In the genomic region with DNA sequence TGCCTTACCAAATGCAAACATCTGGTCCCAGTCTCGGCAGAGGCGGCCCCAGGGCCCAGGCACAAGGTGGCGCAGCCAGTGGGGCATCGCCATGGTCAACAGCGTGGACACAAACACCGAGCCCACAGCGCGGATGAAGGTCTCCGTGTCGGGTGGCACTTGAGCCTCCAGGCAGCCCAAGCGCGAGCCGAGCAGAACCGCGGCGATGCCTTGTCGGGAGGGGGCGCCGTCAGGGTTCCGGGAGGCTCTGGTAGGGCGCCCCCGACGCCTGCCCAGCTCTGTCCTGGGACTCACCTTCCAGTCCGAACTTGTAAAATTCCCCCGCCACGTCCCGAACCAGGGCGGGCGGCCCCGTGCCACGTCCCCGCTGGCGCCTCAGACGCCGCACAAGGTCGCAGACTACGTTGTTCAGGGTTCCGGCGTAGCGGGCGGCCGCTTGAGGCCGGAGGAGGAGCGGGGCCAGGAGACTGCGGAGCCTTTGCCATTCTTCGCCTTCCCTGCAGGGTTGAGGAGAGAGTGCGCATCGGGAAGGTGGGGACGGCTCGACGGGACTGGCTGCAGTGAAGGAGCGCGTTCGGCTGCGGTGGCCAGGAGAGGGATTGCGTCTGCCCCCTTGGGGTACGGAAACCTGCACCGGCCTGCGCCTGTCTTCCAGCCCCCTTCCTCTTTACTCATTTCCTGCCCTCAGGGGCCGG, we compare ENCODE assay signal across 8 cellular contexts. TPM values are rescaled to one million over a fixed set of nuclear protein-coding genes. Genes with fewer than 3 reads are reported as not detected.
A peak's percentile ranks its signal among the peaks of the same experiment; 100 is the strongest.
DNase-seq lines count a peak whose midpoint lies in the region; ATAC-seq and TF ChIP-seq lines count a peak whose summit lies in the region.

No MANE protein-coding gene starts in this region.

- H3K27ac Mint-ChIP-seq in WTC11 (no peak overlapping the region), mesothelial cell of epicardium (no peak overlapping the region)

- intact Hi-C loops in dorsolateral prefrontal cortex (cut with DNase I) = no loop called here

- H3K4me3 ChIP-seq in AG04449 (ENCODE audit: low read depth, low read length) (peak overlapping the region; percentile 46), dorsolateral prefrontal cortex (peak overlapping the region in 41 of 59 donors; percentile 2 to 54 (median 32)), tibial nerve (peak overlapping the region; percentile 9 to 46 (median 38))

- TF ChIP-seq EP300 in tibial nerve (IDR thresholded peaks at IDR 0.05) = no peak

- TF ChIP-seq CTCF in AG04449 (IDR thresholded peaks at IDR 0.05; ENCODE audit: insufficient read depth, low read length, missing control alignments) = peak; percentile 57
- no peak for TF ChIP-seq CTCF in WTC11 (IDR thresholded peaks at IDR 0.05)
- TF ChIP-seq CTCF in dorsolateral prefrontal cortex (IDR thresholded peaks at IDR 0.05 in 54 of 56, conservative IDR thresholded peaks at IDR 0.05 in 2 of 56; ENCODE audit: low read depth in 1 of 56, partially characterized antibody in 56 of 56) = peak in 7 of 56 donors; percentile 4 to 23 (median 19)
- TF ChIP-seq CTCF in mesothelial cell of epicardium (IDR thresholded peaks at IDR 0.05; ENCODE audit: unreplicated experiment) = no peak
- peak in 1 of 5 experiments; percentile 11 for TF ChIP-seq CTCF in tibial nerve (IDR thresholded peaks at IDR 0.05)

- H3K27me3 ChIP-seq in dorsolateral prefrontal cortex = peaks cover 0 to 50% (median 36%) of the 10 kb centered on the region in 45 donors
- peaks cover 2 to 49% of the 10 kb centered on the region in 2 donors for H3K27me3 ChIP-seq in tibial nerve

- POLR2A ChIA-PET in AG04449 (lab: Yijun Ruan, JAX) (no interaction called here), WTC11 (lab: Charles Lee) (interaction anchor here (1.2 to 1.3 kb wide), 2 partner anchors 8 to 80 kb away, joined by 6 to 7 read pairs; no protein-coding TSS in a partner anchor)

- H3K4me3 Mint-ChIP-seq in WTC11 (peak overlapping the region; percentile 74), mesothelial cell of epicardium (peak overlapping the region; percentile 52)

- DNase-seq in AG04449 (ENCODE audit: low read depth, low spot score) = no peak
- peak; percentile 71 for DNase-seq in WTC11 (ENCODE audit: low spot score)
- no peak for DNase-seq in dorsolateral prefrontal cortex
- DNase-seq in mesothelial cell of epicardium (ENCODE audit: low spot score in 2 of 2, unreplicated experiment in 2 of 2) = peak in 1 of 2 experiments; percentile 45
- DNase-seq in tibial nerve (ENCODE audit: low spot score in 2 of 2) = no peak
- no peak for DNase-seq in NCI-H446 (lab: John Stamatoyannopoulos, UW)

- peaks cover 0 to 30% (median 26%) of the 10 kb centered on the region in 4 donors for H3K4me1 ChIP-seq in tibial nerve

- H3K36me3 Mint-ChIP-seq in WTC11 (peaks cover 18% of the 10 kb centered on the region), mesothelial cell of epicardium (peaks cover 10% of the 10 kb centered on the region)

- ATAC-seq in GM18867 (IDR thresholded peaks at IDR 0.05; ENCODE audit: unreplicated experiment) = peak; percentile 64
- ATAC-seq in HG03439 (IDR thresholded peaks at IDR 0.05; ENCODE audit: unreplicated experiment) = peak; percentile 63
- peak; percentile 69 for ATAC-seq in WTC11

- no peaks in the 10 kb centered on the region for H3K9me3 ChIP-seq in tibial nerve

- TF ChIP-seq POLR2A in tibial nerve (IDR thresholded peaks at IDR 0.05) = no peak

- no peaks in the 10 kb centered on the region for H3K9me3 Mint-ChIP-seq in WTC11
- no peaks in the 10 kb centered on the region for H3K9me3 Mint-ChIP-seq in mesothelial cell of epicardium

- WGBS in tibial nerve, 2 donors = 0 to 3% methylated on average over 30 to 38 of the region's 60 CpGs

- H3K36me3 ChIP-seq in tibial nerve = peaks cover 0 to 29% (median 0%) of the 10 kb centered on the region in 3 donors

- CTCF ChIA-PET in AG04449 (lab: Yijun Ruan, JAX) (interaction anchor here (0.6 to 5.4 kb wide), 11 partner anchors 9 to 141 kb away, joined by 3 to 44 read pairs (median 3); no protein-coding TSS in a partner anchor), WTC11 (lab: Charles Lee) (interaction anchor here (1.2 to 5.3 kb wide), 6 partner anchors 9 to 132 kb away, joined by 4 to 80 read pairs (median 6); a partner anchor contains a TSS)

- H3K27ac ChIP-seq in dorsolateral prefrontal cortex (no peak overlapping the region), tibial nerve (no peak overlapping the region)

- H3K27me3 Mint-ChIP-seq in WTC11 (ENCODE audit: low read depth) = peaks cover 82% of the 10 kb centered on the region
- peaks cover 83% of the 10 kb centered on the region for H3K27me3 Mint-ChIP-seq in mesothelial cell of epicardium (ENCODE audit: low read depth)

- H3K4me1 Mint-ChIP-seq in WTC11 = peaks cover 33% of the 10 kb centered on the region
- H3K4me1 Mint-ChIP-seq in mesothelial cell of epicardium = peaks cover 22% of the 10 kb centered on the region

TF ChIP-seq in WTC11, 78 proteins besides CTCF, POLR2A, EP300 and RAD21 (continues in another document):
- TF ChIP-seq, protein P1, sequence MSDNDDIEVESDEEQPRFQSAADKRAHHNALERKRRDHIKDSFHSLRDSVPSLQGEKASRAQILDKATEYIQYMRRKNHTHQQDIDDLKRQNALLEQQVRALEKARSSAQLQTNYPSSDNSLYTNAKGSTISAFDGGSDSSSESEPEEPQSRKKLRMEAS (CRISPR knock-in tag; IDR thresholded peaks at IDR 0.05) = peak; percentile 71; the same call in 1 of the 2 replicates
- TF ChIP-seq, protein P2, sequence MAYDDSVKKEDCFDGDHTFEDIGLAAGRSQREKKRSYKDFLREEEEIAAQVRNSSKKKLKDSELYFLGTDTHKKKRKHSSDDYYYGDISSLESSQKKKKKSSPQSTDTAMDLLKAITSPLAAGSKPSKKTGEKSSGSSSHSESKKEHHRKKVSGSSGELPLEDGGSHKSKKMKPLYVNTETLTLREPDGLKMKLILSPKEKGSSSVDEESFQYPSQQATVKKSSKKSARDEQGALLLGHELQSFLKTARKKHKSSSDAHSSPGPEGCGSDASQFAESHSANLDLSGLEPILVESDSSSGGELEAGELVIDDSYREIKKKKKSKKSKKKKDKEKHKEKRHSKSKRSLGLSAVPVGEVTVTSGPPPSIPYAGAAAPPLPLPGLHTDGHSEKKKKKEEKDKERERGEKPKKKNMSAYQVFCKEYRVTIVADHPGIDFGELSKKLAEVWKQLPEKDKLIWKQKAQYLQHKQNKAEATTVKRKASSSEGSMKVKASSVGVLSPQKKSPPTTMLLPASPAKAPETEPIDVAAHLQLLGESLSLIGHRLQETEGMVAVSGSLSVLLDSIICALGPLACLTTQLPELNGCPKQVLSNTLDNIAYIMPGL (CRISPR knock-in tag; IDR thresholded peaks at IDR 0.05) = peak; percentile 88
- 0 out of 2 replicates have a peak, but pooled peaks have one; percentile 52 for TF ChIP-seq MYBL2 (CRISPR knock-in tag; IDR thresholded peaks at IDR 0.05)
- 0 out of 2 replicates have a peak, but pooled peaks have one; percentile 4 for TF ChIP-seq SMAD4 (CRISPR knock-in tag; IDR thresholded peaks at IDR 0.05)
- peak; percentile 61; the same call in 1 of the 2 replicates for TF ChIP-seq FOXP1 (CRISPR knock-in tag; IDR thresholded peaks at IDR 0.05; ENCODE audit: borderline replicate concordance)
- TF ChIP-seq JAZF1 (CRISPR knock-in tag; IDR thresholded peaks at IDR 0.05) = no peak
- TF ChIP-seq NR1H2 (CRISPR knock-in tag; IDR thresholded peaks at IDR 0.05) = 0 out of 2 replicates have a peak, but pooled peaks have one; percentile 2
- 0 out of 2 replicates have a peak, but pooled peaks have one; percentile 27 for TF ChIP-seq NFYB (CRISPR knock-in tag; conservative IDR thresholded peaks at IDR 0.05; ENCODE audit: low read depth)
- TF ChIP-seq TCF7 (CRISPR knock-in tag; IDR thresholded peaks at IDR 0.05; ENCODE audit: low read depth) = 0 out of 2 replicates have a peak, but pooled peaks have one; percentile 60
- 0 out of 2 replicates have a peak, but pooled peaks have one; percentile 46 for TF ChIP-seq SMAD3 (CRISPR knock-in tag; IDR thresholded peaks at IDR 0.05; ENCODE audit: borderline replicate concordance)

RNA-seq across cellular contexts. Expression of a gene that starts 1.7 kb away (rescaled TPM):
- total RNA-seq in WTC11 (2021) (2.1 to 3.2 TPM (median 2.8 TPM) in 3 replicates), dorsolateral prefrontal cortex (1 to 10 TPM in 25 of 120 experiments, under 1 TPM in 60, not detected in 35; 0.18 to 5.3 (median 0.63) TPM), mesothelial cell of epicardium (3.3 to 4.7 TPM (median 4.0 TPM) in 3 replicates), tibial nerve (1 to 10 TPM in 1 of 4 donors, not detected in 3; 3.0 TPM)

RNA-seq across cellular contexts. Expression of a gene that starts 6.8 kb away (rescaled TPM):
- 25.5 to 31.7 TPM (median 28.6 TPM) in 3 replicates for total RNA-seq in WTC11 (2021)
- 10 to 100 TPM in 36 of 120 experiments, 1 to 10 TPM in 84; 1.8 to 17.4 (median 8.3) TPM for total RNA-seq in dorsolateral prefrontal cortex
- total RNA-seq in mesothelial cell of epicardium = 31.3 to 32.3 TPM (median 32.1 TPM) in 3 replicates
- total RNA-seq in tibial nerve = 10 to 100 TPM in 2 of 4 donors, 1 to 10 TPM in 2; 6.5 to 17.7 (median 10.1) TPM

RNA-seq across cellular contexts. Expression of a gene that starts 7.3 kb away (rescaled TPM):
- 3.2 to 3.8 TPM (median 3.3 TPM) in 3 replicates for total RNA-seq in WTC11 (2021)
- total RNA-seq in dorsolateral prefrontal cortex = 10 to 100 TPM in 2 of 120 experiments, 1 to 10 TPM in 118; 1.4 to 11.0 (median 4.1) TPM
- 8.7 to 10.5 TPM (median 10.5 TPM) in 3 replicates for total RNA-seq in mesothelial cell of epicardium
- total RNA-seq in tibial nerve = 10 to 100 TPM in 2 of 4 donors, 1 to 10 TPM in 2; 8.0 to 16.3 (median 9.6) TPM

RNA-seq across cellular contexts. Expression of a gene that starts 10.2 kb away (rescaled TPM):
- total RNA-seq in WTC11 (2021) (6.2 to 9.6 TPM (median 9.2 TPM) in 3 replicates), dorsolateral prefrontal cortex (10 to 100 TPM; 11.5 to 26.2 (median 18.3) TPM), mesothelial cell of epicardium (11.0 to 13.2 TPM (median 12.7 TPM) in 3 replicates), tibial nerve (10 to 100 TPM in 2 of 4 donors, 1 to 10 TPM in 2; 4.2 to 19.8 (median 10.4) TPM)

RNA-seq across cellular contexts. Expression of a gene that starts 13.0 kb away (rescaled TPM):
- 125 to 152 TPM (median 145 TPM) in 3 replicates for total RNA-seq in WTC11 (2021)
- 10 to 100 TPM; 20.2 to 50.6 (median 29.3) TPM for total RNA-seq in dorsolateral prefrontal cortex
- 171 to 177 TPM (median 175 TPM) in 3 replicates for total RNA-seq in mesothelial cell of epicardium
- total RNA-seq in tibial nerve = 100 to 1,000 TPM in 2 of 4 donors, 10 to 100 TPM in 2; 79.1 to 156 (median 99.0) TPM
